17 cellular contexts compared by ENCODE assay signal in the genomic region with DNA sequence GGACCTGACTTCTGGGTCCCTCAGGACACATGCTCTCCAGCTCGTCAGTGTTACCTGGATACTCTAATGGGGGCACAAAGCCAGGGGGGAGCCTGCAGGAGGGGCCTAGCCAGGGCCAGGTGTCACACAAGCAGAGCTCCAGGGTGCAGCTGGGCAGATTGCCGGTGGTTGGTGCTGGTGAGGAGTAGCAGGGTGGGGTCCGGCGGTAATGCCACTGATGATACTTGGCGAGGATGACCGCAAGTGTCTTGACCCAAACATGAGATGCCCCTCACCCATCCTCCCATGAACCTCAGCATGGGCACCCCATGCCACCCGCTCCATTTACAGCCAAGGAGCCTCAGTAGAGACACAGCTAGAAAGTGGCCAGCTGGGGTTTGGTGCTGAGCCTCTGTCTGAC. TPM values are rescaled to one million over a fixed set of nuclear protein-coding genes. Genes with fewer than 3 reads are reported as not detected.
DNase-seq lines count a peak whose midpoint lies in the region; ATAC-seq and TF ChIP-seq lines count a peak whose summit lies in the region.
"Had no signal": no experiment of that assay in that cellular context is flagged by ENCODE, and none has a peak within 500 bp of the region (broad histone marks: within the 10 kb centered on the region; RNA-seq: fewer than 3 reads in every experiment).

No MANE protein-coding gene starts in this region.

- TF ChIP-seq POLR2A in vagina (IDR thresholded peaks at IDR 0.05), result no peak
- TF ChIP-seq POLR2A in stomach (IDR thresholded peaks at IDR 0.05), result no peak

- TF ChIP-seq CTCF in neural crest cell (conservative IDR thresholded peaks at IDR 0.05) (no peak), vagina (IDR thresholded peaks at IDR 0.05) (no peak), stomach (IDR thresholded peaks at IDR 0.05) (no peak)

- H3K4me3 ChIP-seq in BLaER1 treated with 17β-estradiol and CSF1 and Interleukin-3, amounts not matched to agents 10 nM and 100 nM, result no peak overlapping the region
- H3K4me3 ChIP-seq in vagina (no peak overlapping the region), stomach (no peak overlapping the region)
- H3K4me3 ChIP-seq: GM12878 had no signal

- H3K9ac ChIP-seq in BLaER1 treated with 17β-estradiol and CSF1 and Interleukin-3, amounts not matched to agents 10 nM and 100 nM, result no peak overlapping the region

- H3K4me3 Mint-ChIP-seq in neural crest cell, result no peak overlapping the region
- H3K4me3 Mint-ChIP-seq: CD4-positive, alpha-beta T cell; H9 had no signal

- intact Hi-C loops in Right ventricle myocardium inferior (cut with DNase I), result no loop called here
- intact Hi-C loops in cardiac septum (cut with DNase I), result no loop called here
- intact Hi-C loops in vagina (cut with DNase I), result no loop called here
- intact Hi-C loops in stomach (cut with DNase I; ENCODE audit: low total_unique reads), result no loop called here

- H4K20me1 ChIP-seq in BLaER1 treated with 17β-estradiol and CSF1 and Interleukin-3, amounts not matched to agents 10 nM and 100 nM, result no peaks in the 10 kb centered on the region

- peaks cover 0 to 54% (median 38%) of the 10 kb centered on the region in 10 experiments; a peak in 14 of 20 replicates for H3K4me1 ChIP-seq in BLaER1 treated with 17β-estradiol and CSF1 and Interleukin-3, amounts not matched to agents 10 nM and 100 nM
- H3K4me1 ChIP-seq in vagina, result peaks cover 20% of the 10 kb centered on the region
- peaks cover 0 to 3% (median 0%) of the 10 kb centered on the region in 4 donors for H3K4me1 ChIP-seq in stomach

- peaks cover 8% of the 10 kb centered on the region for H3K9me3 Mint-ChIP-seq in neural crest cell
- H3K9me3 Mint-ChIP-seq: CD4-positive, alpha-beta T cell had no signal

- H3K27me3 Mint-ChIP-seq in neural crest cell (ENCODE audit: low read depth), result peaks cover 39% of the 10 kb centered on the region
- H3K27me3 Mint-ChIP-seq: CD4-positive, alpha-beta T cell had no signal

- no peaks in the 10 kb centered on the region for H3K36me3 Mint-ChIP-seq in neural crest cell (ENCODE audit: low read depth)

- peak overlapping the region in 8 of 11 experiments; percentile 38 to 76 (median 64); a peak in 13 of 22 replicates for H3K4me2 ChIP-seq in BLaER1 treated with 17β-estradiol and CSF1 and Interleukin-3, amounts not matched to agents 10 nM and 100 nM

- H3K4me1 Mint-ChIP-seq in neural crest cell, result peaks cover 9% of the 10 kb centered on the region

- H3K27ac Mint-ChIP-seq in neural crest cell (ENCODE audit: unreplicated experiment), result peak overlapping the region; percentile 19
- H3K27ac Mint-ChIP-seq: CD4-positive, alpha-beta T cell; H9 had no signal

- peak; percentile 53 for DNase-seq in Right ventricle myocardium inferior (ENCODE audit: missing footprints)
- no peak for DNase-seq in cardiac septum (ENCODE audit: low spot score)
- DNase-seq in neural crest cell (ENCODE audit: low read depth, low spot score), result no peak
- DNase-seq in vagina (ENCODE audit: extremely low spot score in 2 of 2), result no peak
- no peak for DNase-seq in activated CD4-positive, alpha-beta T cell treated with anti-CD3 and anti-CD28 coated beads for 1 hour
- no peak for DNase-seq in stomach
- DNase-seq: 8988T; AML-193; C1 segment of cervical spinal cord; Calu3; CD4-positive, alpha-beta T cell; DMS79; GOT3; H9; IMR-90 had no signal

- H3K27ac ChIP-seq in BLaER1 treated with 17β-estradiol and CSF1 and Interleukin-3, amounts not matched to agents 10 nM and 100 nM, result no peak overlapping the region
- H3K27ac ChIP-seq in vagina (peak overlapping the region; percentile 58), stomach (no peak overlapping the region)

- H3K27me3 ChIP-seq in BLaER1 treated with 17β-estradiol and CSF1 and Interleukin-3, amounts not matched to agents 10 nM and 100 nM, result no peaks in the 10 kb centered on the region
- H3K27me3 ChIP-seq in vagina (no peaks in the 10 kb centered on the region), stomach (no peaks in the 10 kb centered on the region)

- no peaks in the 10 kb centered on the region for H3K36me3 ChIP-seq in BLaER1 treated with 17β-estradiol and CSF1 and Interleukin-3, amounts not matched to agents 10 nM and 100 nM
- H3K36me3 ChIP-seq in vagina, result no peaks in the 10 kb centered on the region
- peaks cover 0 to 8% (median 0%) of the 10 kb centered on the region in 4 donors for H3K36me3 ChIP-seq in stomach

- WGBS in stomach, 5 donors, result 90 to 98% (median 97%) methylated on average over 6 to 7 of the region's 7 CpGs

- no peak for ATAC-seq in Right ventricle myocardium inferior
- ATAC-seq: GM12878 had no signal

- H3K9me3 ChIP-seq in BLaER1 treated with 17β-estradiol and CSF1 and Interleukin-3, amounts not matched to agents 10 nM and 100 nM (replicated peaks in 1 of 11), result peaks cover 9 to 18% (median 11%) of the 10 kb centered on the region in 11 experiments; a peak in 17 of 22 replicates
- no peaks in the 10 kb centered on the region for H3K9me3 ChIP-seq in vagina
- no peaks in the 10 kb centered on the region for H3K9me3 ChIP-seq in stomach

- no peak for TF ChIP-seq EP300 in stomach (IDR thresholded peaks at IDR 0.05)

RNA-seq across cellular contexts. Expression of a gene that starts 15.1 kb away (rescaled TPM):
- 0.32 TPM for total RNA-seq in Right ventricle myocardium inferior
- 0.57 TPM for total RNA-seq in cardiac septum
- 2.3 TPM in 2 replicates for total RNA-seq in neural crest cell
- total RNA-seq in vagina, result 3.4 TPM
- 10 to 100 TPM in 1 of 5 donors, 1 to 10 TPM in 4; 2.2 to 15.1 (median 2.3) TPM for total RNA-seq in stomach
- polyA plus RNA-seq in stomach, result under 1 TPM; under 0.01 to 0.12 (median 0.05) TPM
